In the genomic region with DNA sequence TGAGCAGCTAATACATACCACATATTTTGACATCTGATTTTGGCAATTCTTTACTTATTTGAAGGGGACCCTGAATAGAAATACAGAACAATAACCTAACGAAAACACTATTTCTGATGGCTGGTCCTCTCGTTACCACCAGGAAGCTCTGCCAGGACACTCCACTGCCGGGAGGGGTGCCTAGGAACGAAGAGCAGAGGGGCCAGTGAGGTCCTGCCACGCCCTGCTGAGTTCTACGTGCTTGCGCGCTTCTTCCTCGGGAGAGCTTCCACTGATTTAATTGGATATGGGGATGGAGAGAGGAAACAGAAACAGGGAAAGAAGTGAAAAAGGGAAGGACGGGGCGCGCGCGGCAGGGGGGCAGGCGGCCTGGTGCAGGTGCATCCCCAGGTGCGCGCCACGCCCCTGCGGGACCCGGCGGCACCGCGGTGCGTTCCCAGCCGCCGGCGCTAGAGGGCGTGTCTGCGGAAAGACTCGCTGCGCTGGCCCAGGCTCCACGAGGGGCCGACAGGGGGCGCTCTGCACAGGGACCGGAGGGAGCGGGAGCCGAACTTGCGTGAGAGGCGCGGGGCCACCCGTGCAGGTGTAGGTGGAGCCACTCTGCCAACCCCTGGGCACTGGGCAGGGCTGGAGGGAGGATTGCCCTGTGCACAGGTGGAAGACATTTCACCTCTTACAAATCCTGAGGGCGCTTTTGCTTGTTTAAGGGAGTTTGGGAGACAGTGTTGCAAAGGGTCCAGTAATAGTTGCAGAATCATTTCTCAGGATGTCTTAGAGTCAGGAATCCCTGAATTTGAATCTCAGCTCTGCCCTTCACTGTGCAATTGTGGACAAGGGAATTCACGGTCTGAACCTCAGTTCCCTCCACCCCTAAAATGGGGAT, we compare ENCODE assay signal across 8 cellular contexts.
DNase-seq lines count a peak whose midpoint lies in the region; ATAC-seq, FAIRE-seq and TF ChIP-seq lines count a peak whose summit lies in the region.

No MANE protein-coding gene starts in this region.

- no peaks in the 10 kb centered on the region for H3K36me3 ChIP-seq in Caco-2 (ENCODE audit: control insufficient read depth, insufficient read depth, low read length)
- no peaks in the 10 kb centered on the region for H3K36me3 ChIP-seq in HAP-1 (replicated peaks)
- no peaks in the 10 kb centered on the region for H3K36me3 ChIP-seq in RWPE2 (ENCODE audit: low read depth)
- no peaks in the 10 kb centered on the region for H3K36me3 ChIP-seq in adrenal gland (replicated peaks in 1 of 2)
- no peaks in the 10 kb centered on the region for H3K36me3 ChIP-seq in keratinocyte (ENCODE audit: control insufficient read depth in 2 of 2, extremely low read depth in 1 of 2, insufficient read depth in 2 of 2, low read length in 2 of 2)

- no peaks in the 10 kb centered on the region for H4K20me1 ChIP-seq in keratinocyte (ENCODE audit: control insufficient read depth, extremely low read depth, insufficient read depth, low read length)

- H3K4me2 ChIP-seq in keratinocyte (ENCODE audit: control insufficient read depth, extremely low read depth, insufficient read depth, low read depth, low read length) = peak overlapping the region; percentile 12

- no peaks in the 10 kb centered on the region for H3K27me3 ChIP-seq in Caco-2 (replicated peaks; ENCODE audit: control insufficient read depth, insufficient read depth, low read length)
- H3K27me3 ChIP-seq in HAP-1 (ENCODE audit: low read depth) = no peaks in the 10 kb centered on the region
- H3K27me3 ChIP-seq in RWPE2 (ENCODE audit: insufficient read depth, poor library complexity, severe bottlenecking) = no peaks in the 10 kb centered on the region
- peaks cover 7% of the 10 kb centered on the region for H3K27me3 ChIP-seq in adrenal gland
- no peaks in the 10 kb centered on the region for H3K27me3 ChIP-seq in keratinocyte (ENCODE audit: control insufficient read depth, extremely low read depth, insufficient read depth, low read length)

- no peak overlapping the region for H3K4me3 Mint-ChIP-seq in Caco-2 (ENCODE audit: unreplicated experiment)

- no peak for FAIRE-seq in keratinocyte (lab: Jason Lieb, UNC)

- H3K9me3 Mint-ChIP-seq in Caco-2 (ENCODE audit: unreplicated experiment) = no peaks in the 10 kb centered on the region

- peak; percentile 66 to 88 for TF ChIP-seq CTCF in Caco-2 (IDR thresholded peaks at IDR 0.05; ENCODE audit: insufficient read depth in 1 of 2, low read depth in 1 of 2, low read length in 1 of 2, severe bottlenecking in 1 of 2, unreplicated experiment in 1 of 2)
- peak; percentile 87 for TF ChIP-seq CTCF in RWPE2 (IDR thresholded peaks at IDR 0.05; ENCODE audit: poor library complexity, severe bottlenecking)
- peak; percentile 69 to 95 (median 79) for TF ChIP-seq CTCF in adrenal gland (IDR thresholded peaks at IDR 0.05)
- TF ChIP-seq CTCF in keratinocyte (optimal IDR thresholded peaks at IDR 0.05 in 1 of 3, IDR thresholded peaks at IDR 0.05 in 1 of 3, conservative IDR thresholded peaks at IDR 0.05 in 1 of 3; ENCODE audit: extremely low read depth in 1 of 3, insufficient read depth in 2 of 3, low read length in 3 of 3) = peak; percentile 86 to 97 (median 93)

- POLR2A ChIA-PET in Caco-2 (lab: Charles Lee) = no interaction called here

- peak; percentile 26; the same call in 1 of the 3 replicates for ATAC-seq in RWPE2 (ENCODE audit: low read depth)

- 15 to 28% (median 17%) methylated on average over 23 to 43 of the region's 43 CpGs for WGBS in adrenal gland, 4 donors

- intact Hi-C loops in Caco-2 (cut with micrococcal nuclease; ENCODE audit: unreplicated experiment) (loop anchor here (1.0 to 5.0 kb wide), 2 partner anchors 77 to 101 kb away; no protein-coding TSS in a partner anchor), adrenal gland (cut with DNase I) (loop anchor here in 1 of 2 donors (10.0 kb wide), 2 partner anchors 404 to 784 kb away; no protein-coding TSS in a partner anchor)

- BruUV-seq in Caco-2 (replicated peaks; lab: Mats Ljungman, UMichigan) = no TSS peak

- H3K9me1 ChIP-seq in keratinocyte (ENCODE audit: control insufficient read depth, extremely low read depth, insufficient read depth, low read length) = no peaks in the 10 kb centered on the region

- dilution Hi-C loops in keratinocyte (cut with MboI; ENCODE audit: extremely low pct_ligation_motif_present, low sequenced_read_pairs) = no loop called here

- H3K27ac Mint-ChIP-seq in Caco-2 (ENCODE audit: unreplicated experiment) = no peak overlapping the region

- H2AFZ ChIP-seq in keratinocyte (ENCODE audit: control insufficient read depth, low read length) = no peak overlapping the region

- no peaks in the 10 kb centered on the region for H3K79me2 ChIP-seq in keratinocyte (ENCODE audit: control insufficient read depth, insufficient read depth, low read length)

- H3K36me3 Mint-ChIP-seq in Caco-2 (ENCODE audit: insufficient read depth, unreplicated experiment) = no peaks in the 10 kb centered on the region

- in situ Hi-C loops in HAP-1 (cut with MboI; ENCODE audit: low sequenced_read_pairs) = no loop called here

- CTCF ChIA-PET in Caco-2 (lab: Charles Lee) = no interaction called here

- no peak for TF ChIP-seq POLR2A in adrenal gland (IDR thresholded peaks at IDR 0.05)

- H3K9me3 ChIP-seq in Caco-2 = no peaks in the 10 kb centered on the region
- H3K9me3 ChIP-seq in HAP-1 = no peaks in the 10 kb centered on the region
- no peaks in the 10 kb centered on the region for H3K9me3 ChIP-seq in RWPE2 (ENCODE audit: severe bottlenecking)
- H3K9me3 ChIP-seq in adrenal gland (replicated peaks in 1 of 3) = no peaks in the 10 kb centered on the region
- H3K9me3 ChIP-seq in keratinocyte (ENCODE audit: control insufficient read depth, low read depth, low read length) = no peaks in the 10 kb centered on the region

- H3K9ac ChIP-seq in keratinocyte (ENCODE audit: control insufficient read depth, extremely low read depth, insufficient read depth, low read length) = no peak overlapping the region

- H3K4me1 Mint-ChIP-seq in Caco-2 (ENCODE audit: low read depth, unreplicated experiment) = no peaks in the 10 kb centered on the region

- H3K27ac ChIP-seq in RWPE2 (ENCODE audit: poor library complexity, severe bottlenecking) = no peak overlapping the region
- H3K27ac ChIP-seq in adrenal gland = no peak overlapping the region
- H3K27ac ChIP-seq in keratinocyte (ENCODE audit: control insufficient read depth, insufficient read depth, low read length) = no peak overlapping the region

- H3K4me3 ChIP-seq in Caco-2 (ENCODE audit: low read depth, low read length) (no peak overlapping the region), HAP-1 (no peak overlapping the region), RWPE2 (ENCODE audit: severe bottlenecking) (no peak overlapping the region), adrenal gland (no peak overlapping the region), keratinocyte (ENCODE audit: control insufficient read depth in 2 of 3, extremely low read depth in 1 of 3, insufficient read depth in 2 of 3, low read depth in 1 of 3, low read length in 3 of 3) (no peak overlapping the region)

- no peaks in the 10 kb centered on the region for H3K4me1 ChIP-seq in Caco-2
- H3K4me1 ChIP-seq in HAP-1 = no peaks in the 10 kb centered on the region
- H3K4me1 ChIP-seq in RWPE2 (ENCODE audit: insufficient read depth, poor library complexity, severe bottlenecking) = peaks cover 15% of the 10 kb centered on the region
- no peaks in the 10 kb centered on the region for H3K4me1 ChIP-seq in adrenal gland (replicated peaks in 1 of 2)
- H3K4me1 ChIP-seq in keratinocyte (ENCODE audit: control insufficient read depth, extremely low read depth, insufficient read depth, low read length) = peaks cover 13% of the 10 kb centered on the region

- peaks cover 6% of the 10 kb centered on the region for H3K27me3 Mint-ChIP-seq in Caco-2 (ENCODE audit: insufficient read depth, unreplicated experiment)

- peak in 1 of 2 experiments; percentile 68 for DNase-seq in Caco-2
- peak; percentile 2 to 77 for DNase-seq in HAP-1 (ENCODE audit: low spot score in 2 of 2)
- no peak for DNase-seq in RWPE2 (ENCODE audit: low spot score)
- peak; percentile 43 to 68 (median 58) for DNase-seq in adrenal gland
- DNase-seq in keratinocyte (ENCODE audit: low read depth, low spot score) = no peak
- peak; percentile 23 to 44 (median 26) for DNase-seq in stimulated activated CD4-positive, alpha-beta T cell treated with anti-CD3 and anti-CD28 coated beads, TNF-alpha, amount 100 ng/mL, for 4 hours (ENCODE audit: low read depth in 3 of 3)
- DNase-seq in SHP77 treated with DMSO at 0.1 percent for 48 hours (lab: John Stamatoyannopoulos, UW) = no peak
- DNase-seq in NCI-H1417 treated with DMSO at 0.1 percent for 48 hours (lab: John Stamatoyannopoulos, UW) = no peak

Comparison
In these comparisons a context has a peak if more than half of its experiments do, and no peak if none do; other contexts are left out.
1. DNase-seq: peak in HAP-1 (2 of 2), adrenal gland (7 of 7) and stimulated activated CD4-positive, alpha-beta T cell treated with anti-CD3 and anti-CD28 coated beads, TNF-alpha, amount 100 ng/mL, for 4 hours (3 of 3); none in RWPE2 (single experiment), keratinocyte (single experiment), SHP77 treated with DMSO at 0.1 percent for 48 hours (single experiment) and NCI-H1417 treated with DMSO at 0.1 percent for 48 hours (single experiment).
2. Peak in every context shown above with its lines, with median percentiles within 50 percentile points of each other: CTCF ChIP-seq.